Comparison of ENCODE assay signal across 39 cellular contexts in the genomic region with DNA sequence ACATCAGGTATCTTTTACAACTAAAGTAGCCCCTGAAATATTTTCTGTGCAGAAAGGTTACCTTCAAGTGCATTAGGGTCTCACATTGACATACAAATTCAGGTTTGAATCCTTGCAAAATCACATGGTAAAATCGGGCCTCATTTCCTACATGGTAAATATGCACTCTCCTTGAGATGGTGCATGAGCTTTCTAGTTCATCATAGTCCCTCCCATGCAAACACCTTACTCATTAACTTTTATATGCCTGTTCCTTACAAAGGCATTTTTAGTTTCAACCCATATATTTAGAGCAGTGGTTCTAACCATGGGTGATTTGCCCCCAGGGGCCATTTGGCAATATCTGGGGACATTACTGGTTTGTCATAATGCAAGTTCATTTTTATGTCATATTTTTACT. TPM values are rescaled to one million over a fixed set of nuclear protein-coding genes. Genes with fewer than 3 reads are reported as not detected.
"Had no signal": no experiment of that assay in that cellular context is flagged by ENCODE, and none has a peak within 500 bp of the region (broad histone marks: within the 10 kb centered on the region; RNA-seq: fewer than 3 reads in every experiment).

No MANE protein-coding gene starts in this region.

- H3K36me3 ChIP-seq: ascending aorta had no signal

- ATAC-seq: activated CD8-positive, alpha-beta T cell treated with anti-CD3 and anti-CD28 coated beads for 36 hours; activated naive CD8-positive, alpha-beta T cell treated with anti-CD3 and anti-CD28 coated beads, Interleukin-2, amount 50 U/mL, for 24 hours; activated T-cell treated with anti-CD3 and anti-CD28 coated beads, Interleukin-2, amount 50 U/mL, for 4 hours; activated T-cell treated with anti-CD3 and anti-CD28 coated beads, Interleukin-2, amount 50 U/mL, for 72 hours; activated T-helper 17 cell treated with anti-CD3 and anti-CD28 coated beads, Interleukin-2, amount 50 U/mL, for 72 hours had no signal

- H3K4me3 Mint-ChIP-seq: activated B cell treated with CpG ODN at 0.5 μM for 24 hours; activated CD4-positive, alpha-beta memory T cell treated with anti-CD3 and anti-CD28 coated beads for 36 hours; activated CD4-positive, alpha-beta T cell treated with anti-CD3 and anti-CD28 coated beads, Interleukin-2, amount 10 ng/mL, durations not matched to agents 24 days and 14 days; activated CD8-positive, alpha-beta T cell treated with anti-CD3 and anti-CD28 coated beads for 36 hours; activated naive CD4-positive, alpha-beta T cell treated with anti-CD3 and anti-CD28 coated beads, Interleukin-2, amount 10 ng/mL, durations not matched to agents 7 days and 5 days; activated naive CD4-positive, alpha-beta T cell treated with anti-CD3 and anti-CD28 coated beads, Interleukin-2, amount 50 U/mL, for 24 hours; activated naive CD8-positive, alpha-beta T cell; activated naive CD8-positive, alpha-beta T cell treated with anti-CD3 and anti-CD28 coated beads, Interleukin-2, amount 10 ng/mL, durations not matched to agents 7 days and 5 days; activated naive CD8-positive, alpha-beta T cell treated with anti-CD3 and anti-CD28 coated beads, Interleukin-2, amount 50 U/mL, for 24 hours; activated T-cell treated with anti-CD3 and anti-CD28 coated beads, Interleukin-2, amount 50 U/mL, for 4 hours; activated T-cell treated with anti-CD3 and anti-CD28 coated beads, Interleukin-2, amount 50 U/mL, for 72 hours; activated T-helper 1 cell treated with anti-CD3 and anti-CD28 coated beads, Interleukin-12 subunit alpha, Interleukin-12 subunit beta, Interleukin-2, Interleukin-4 antibody, amounts not matched to agents 30 ng/mL and 10 ng/mL and 1 ng/mL, durations not matched to agents 14 hours and 24 hours and 36 hours; activated T-helper 17 cell treated with anti-CD3 and anti-CD28 coated beads, Interleukin-2, amount 50 U/mL, for 72 hours; central memory CD8-positive, alpha-beta T cell; T-helper 1 cell treated with Interleukin-12 subunit alpha and Interleukin-12 subunit beta and Interleukin-4 antibody, amounts not matched to agents 30 μg/mL and 1 μg/mL, for 36 hours; T-helper 2 cell treated with Interferon-gamma antibody and Interleukin-4, amounts not matched to agents 5 μg/mL and 100 μg/mL, for 36 hours had no signal

- H3K9me3 Mint-ChIP-seq: activated B cell treated with CpG ODN at 0.5 μM for 24 hours; activated CD4-positive, alpha-beta memory T cell treated with anti-CD3 and anti-CD28 coated beads for 36 hours; activated CD4-positive, alpha-beta T cell treated with anti-CD3 and anti-CD28 coated beads, Interleukin-2, amount 10 ng/mL, durations not matched to agents 24 days and 14 days; activated CD8-positive, alpha-beta T cell treated with anti-CD3 and anti-CD28 coated beads for 36 hours; activated naive CD4-positive, alpha-beta T cell treated with anti-CD3 and anti-CD28 coated beads, Interleukin-2, amount 10 ng/mL, durations not matched to agents 7 days and 5 days; activated naive CD4-positive, alpha-beta T cell treated with anti-CD3 and anti-CD28 coated beads, Interleukin-2, amount 50 U/mL, for 24 hours; activated naive CD8-positive, alpha-beta T cell treated with anti-CD3 and anti-CD28 coated beads, Interleukin-2, amount 10 ng/mL, durations not matched to agents 7 days and 5 days; activated naive CD8-positive, alpha-beta T cell treated with anti-CD3 and anti-CD28 coated beads, Interleukin-2, amount 50 U/mL, for 24 hours; activated T-cell treated with anti-CD3 and anti-CD28 coated beads, Interleukin-2, amount 50 U/mL, for 72 hours; activated T-helper 1 cell treated with anti-CD3 and anti-CD28 coated beads, Interleukin-12 subunit alpha, Interleukin-12 subunit beta, Interleukin-2, Interleukin-4 antibody, amounts not matched to agents 30 ng/mL and 10 ng/mL and 1 ng/mL, durations not matched to agents 14 hours and 24 hours and 36 hours; activated T-helper 17 cell treated with anti-CD3 and anti-CD28 coated beads, Interleukin-2, amount 50 U/mL, for 72 hours; brain; central memory CD8-positive, alpha-beta T cell; T-helper 1 cell treated with Interleukin-12 subunit alpha and Interleukin-12 subunit beta and Interleukin-4 antibody, amounts not matched to agents 30 μg/mL and 1 μg/mL, for 36 hours; T-helper 2 cell treated with Interferon-gamma antibody and Interleukin-4, amounts not matched to agents 5 μg/mL and 100 μg/mL, for 36 hours had no signal

- H3K27ac ChIP-seq: ascending aorta, cardiac muscle cell, VCaP had no signal

- H3K4me3 ChIP-seq: ascending aorta, cardiac muscle cell had no signal

- H3K27me3 Mint-ChIP-seq: activated CD4-positive, alpha-beta memory T cell treated with anti-CD3 and anti-CD28 coated beads for 36 hours; activated CD4-positive, alpha-beta T cell treated with anti-CD3 and anti-CD28 coated beads, Interleukin-2, amount 10 ng/mL, durations not matched to agents 24 days and 14 days; activated CD8-positive, alpha-beta T cell treated with anti-CD3 and anti-CD28 coated beads for 36 hours; activated naive CD4-positive, alpha-beta T cell treated with anti-CD3 and anti-CD28 coated beads, Interleukin-2, amount 10 ng/mL, durations not matched to agents 7 days and 5 days; activated naive CD8-positive, alpha-beta T cell; activated naive CD8-positive, alpha-beta T cell treated with anti-CD3 and anti-CD28 coated beads, Interleukin-2, amount 10 ng/mL, durations not matched to agents 7 days and 5 days; activated naive CD8-positive, alpha-beta T cell treated with anti-CD3 and anti-CD28 coated beads, Interleukin-2, amount 50 U/mL, for 24 hours; activated T-helper 17 cell treated with anti-CD3 and anti-CD28 coated beads, Interleukin-2, amount 50 U/mL, for 72 hours; central memory CD8-positive, alpha-beta T cell had no signal

- H3K9me3 ChIP-seq: ascending aorta had no signal

- DNase-seq: activated B cell treated with CpG ODN at 0.5 μM for 24 hours; activated CD4-positive, alpha-beta memory T cell treated with anti-CD3 and anti-CD28 coated beads for 36 hours; activated CD4-positive, alpha-beta T cell treated with anti-CD3 and anti-CD28 coated beads for 4 hours; activated CD4-positive, alpha-beta T cell treated with anti-CD3 and anti-CD28 coated beads, Interleukin-2, amount 10 ng/mL, durations not matched to agents 24 days and 14 days; activated CD4-positive, alpha-beta T cell treated with anti-CD3 and anti-CD28 coated beads, Interleukin-2, amount 50 U/mL, for 1 hour; activated CD4-positive, alpha-beta T cell treated with anti-CD3 and anti-CD28 coated beads, Interleukin-2, amount 50 U/mL, for 4 hours; activated CD4-positive, CD25-positive, alpha-beta regulatory T cell treated with anti-CD3 and anti-CD28 coated beads, Interleukin-2, amount 50 U/mL, for 72 hours; activated CD8-positive, alpha-beta memory T cell treated with anti-CD3 and anti-CD28 coated beads, Interleukin-2, amount 50 U/mL, for 4 hours; activated CD8-positive, alpha-beta T cell treated with anti-CD3 and anti-CD28 coated beads for 36 hours; activated effector memory CD4-positive, alpha-beta T cell treated with anti-CD3 and anti-CD28 coated beads, Interleukin-2, amount 50 U/mL, for 16 hours; activated naive CD4-positive, alpha-beta T cell treated with anti-CD3 and anti-CD28 coated beads, Interleukin-2, amount 10 ng/mL, durations not matched to agents 7 days and 5 days; activated naive CD4-positive, alpha-beta T cell treated with Interleukin-2 at 50 U/mL for 16 hours; activated naive CD8-positive, alpha-beta T cell treated with anti-CD3 and anti-CD28 coated beads, Interleukin-2, amount 10 ng/mL, durations not matched to agents 7 days and 5 days; activated naive CD8-positive, alpha-beta T cell treated with anti-CD3 and anti-CD28 coated beads, Interleukin-2, amount 50 U/mL, for 24 hours; activated T-cell treated with anti-CD3 and anti-CD28 coated beads for 4 hours; activated T-cell treated with anti-CD3 and anti-CD28 coated beads, Interleukin-2, amount 50 U/mL, for 1 hour; activated T-cell treated with anti-CD3 and anti-CD28 coated beads, Interleukin-2, amount 50 U/mL, for 4 hours; activated T-cell treated with anti-CD3 and anti-CD28 coated beads, Interleukin-2, amount 50 U/mL, for 72 hours; amygdala; anterior cingulate cortex; caudate nucleus; cerebellar nuclear complex; T-helper 1 cell; T-helper 2 cell; T-helper 9 cell had no signal

- H3K27ac Mint-ChIP-seq: activated B cell treated with CpG ODN at 0.5 μM for 24 hours; activated CD4-positive, alpha-beta memory T cell treated with anti-CD3 and anti-CD28 coated beads for 36 hours; activated CD4-positive, alpha-beta T cell treated with anti-CD3 and anti-CD28 coated beads, Interleukin-2, amount 10 ng/mL, durations not matched to agents 24 days and 14 days; activated CD8-positive, alpha-beta T cell treated with anti-CD3 and anti-CD28 coated beads for 36 hours; activated naive CD4-positive, alpha-beta T cell treated with anti-CD3 and anti-CD28 coated beads, Interleukin-2, amount 10 ng/mL, durations not matched to agents 7 days and 5 days; activated naive CD4-positive, alpha-beta T cell treated with anti-CD3 and anti-CD28 coated beads, Interleukin-2, amount 50 U/mL, for 24 hours; activated naive CD8-positive, alpha-beta T cell; activated naive CD8-positive, alpha-beta T cell treated with anti-CD3 and anti-CD28 coated beads, Interleukin-2, amount 10 ng/mL, durations not matched to agents 7 days and 5 days; activated naive CD8-positive, alpha-beta T cell treated with anti-CD3 and anti-CD28 coated beads, Interleukin-2, amount 50 U/mL, for 24 hours; activated T-cell treated with anti-CD3 and anti-CD28 coated beads, Interleukin-2, amount 50 U/mL, for 72 hours; activated T-helper 1 cell treated with anti-CD3 and anti-CD28 coated beads, Interleukin-12 subunit alpha, Interleukin-12 subunit beta, Interleukin-2, Interleukin-4 antibody, amounts not matched to agents 30 ng/mL and 10 ng/mL and 1 ng/mL, durations not matched to agents 14 hours and 24 hours and 36 hours; activated T-helper 17 cell treated with anti-CD3 and anti-CD28 coated beads, Interleukin-2, amount 50 U/mL, for 72 hours; T-helper 1 cell treated with Interleukin-12 subunit alpha and Interleukin-12 subunit beta and Interleukin-4 antibody, amounts not matched to agents 30 μg/mL and 1 μg/mL, for 36 hours; T-helper 2 cell treated with Interferon-gamma antibody and Interleukin-4, amounts not matched to agents 5 μg/mL and 100 μg/mL, for 36 hours had no signal

- H3K36me3 Mint-ChIP-seq: activated CD4-positive, alpha-beta memory T cell treated with anti-CD3 and anti-CD28 coated beads for 36 hours; activated naive CD4-positive, alpha-beta T cell treated with anti-CD3 and anti-CD28 coated beads, Interleukin-2, amount 10 ng/mL, durations not matched to agents 7 days and 5 days; activated naive CD4-positive, alpha-beta T cell treated with anti-CD3 and anti-CD28 coated beads, Interleukin-2, amount 50 U/mL, for 24 hours; activated naive CD8-positive, alpha-beta T cell; activated naive CD8-positive, alpha-beta T cell treated with anti-CD3 and anti-CD28 coated beads, Interleukin-2, amount 10 ng/mL, durations not matched to agents 7 days and 5 days had no signal

- H3K4me1 Mint-ChIP-seq: activated B cell treated with CpG ODN at 0.5 μM for 24 hours; activated CD4-positive, alpha-beta T cell treated with anti-CD3 and anti-CD28 coated beads, Interleukin-2, amount 10 ng/mL, durations not matched to agents 24 days and 14 days; activated naive CD4-positive, alpha-beta T cell treated with anti-CD3 and anti-CD28 coated beads, Interleukin-2, amount 10 ng/mL, durations not matched to agents 7 days and 5 days; activated naive CD4-positive, alpha-beta T cell treated with anti-CD3 and anti-CD28 coated beads, Interleukin-2, amount 50 U/mL, for 24 hours; activated naive CD8-positive, alpha-beta T cell treated with anti-CD3 and anti-CD28 coated beads, Interleukin-2, amount 10 ng/mL, durations not matched to agents 7 days and 5 days; activated naive CD8-positive, alpha-beta T cell treated with anti-CD3 and anti-CD28 coated beads, Interleukin-2, amount 50 U/mL, for 24 hours; activated T-helper 17 cell treated with anti-CD3 and anti-CD28 coated beads, Interleukin-2, amount 50 U/mL, for 72 hours; central memory CD8-positive, alpha-beta T cell had no signal

- FAIRE-seq: bronchial epithelial cell, TTC549 had no signal

RNA-seq across cellular contexts. Expression of a gene that starts 37.2 kb away (rescaled TPM):
- total RNA-seq: activated B cell treated with CpG ODN at 0.5 μM for 24 hours; activated CD4-positive, alpha-beta T cell treated with anti-CD3 and anti-CD28 coated beads, Interleukin-2, amount 10 ng/mL, durations not matched to agents 24 days and 14 days; activated CD8-positive, alpha-beta memory T cell treated with anti-CD3 and anti-CD28 coated beads for 36 hours; activated CD8-positive, alpha-beta T cell treated with anti-CD3 and anti-CD28 coated beads for 36 hours; activated T-helper 1 cell treated with anti-CD3 and anti-CD28 coated beads, Interleukin-12 subunit alpha, Interleukin-12 subunit beta, Interleukin-2, Interleukin-4 antibody, amounts not matched to agents 30 ng/mL and 10 ng/mL and 1 ng/mL, durations not matched to agents 14 hours and 24 hours and 36 hours had no signal
